ENCODE assay signal across 21 cellular contexts in genomic region chr5:66854429-66854828, GRCh38.
"Had no signal": no experiment of that assay in that cellular context is flagged by ENCODE, and none has a peak within 500 bp of the region (broad histone marks: within the 10 kb centered on the region; RNA-seq: fewer than 3 reads in every experiment).

No MANE protein-coding gene starts in this region.

- H3K36me3 ChIP-seq: esophagus muscularis mucosa, gastrocnemius medialis, heart right ventricle, spleen, tibial nerve had no signal

- H3K4me3 ChIP-seq: esophagus muscularis mucosa, gastrocnemius medialis, heart right ventricle, lung, psoas muscle, spleen, testis, tibial nerve had no signal

- H3K27ac ChIP-seq: epithelial cell of prostate, esophagus muscularis mucosa, gastrocnemius medialis, heart right ventricle, psoas muscle, testis, tibial nerve had no signal

- ATAC-seq: gastrocnemius medialis; left ventricle myocardium superior; psoas muscle; sciatic nerve; stimulated activated naive B cell treated with anti-CD40 and anti-IgM and Interleukin-4, amounts not matched to agents 10 μg/mL and 1 μg/mL and 100 μg/mL, for 72 hours; stimulated activated naive CD8-positive, alpha-beta T cell treated with anti-CD3 and anti-CD28 coated beads, Interleukin-15, amount 100 ng/mL, for 72 hours had no signal

- H3K4me1 ChIP-seq: esophagus muscularis mucosa, gastrocnemius medialis, psoas muscle, testis, tibial nerve had no signal

- H3K9me3 ChIP-seq: esophagus muscularis mucosa, gastrocnemius medialis, heart right ventricle, psoas muscle, spleen, testis, tibial nerve had no signal

- DNase-seq: effector memory CD4-positive, alpha-beta T cell; gastrocnemius medialis; heart right ventricle; hypothalamus; left ventricle myocardium superior; mesenchymal stem cell; midbrain; psoas muscle; retina; spleen; stimulated activated CD4-positive, alpha-beta T cell treated with anti-CD3 and anti-CD28 coated beads, Interleukin-15, amount 100 ng/mL, for 24 hours; stimulated activated CD4-positive, alpha-beta T cell treated with anti-CD3 and anti-CD28 coated beads, Interleukin-1b, Interleukin-23, amount 100 ng/mL, for 48 hours; stimulated activated CD4-positive, alpha-beta T cell treated with anti-CD3 and anti-CD28 coated beads, Interleukin-4, amount 100 ng/mL, for 24 hours; stimulated activated naive B cell treated with anti-CD40 and anti-IgM and Interleukin-4, amounts not matched to agents 10 μg/mL and 1 μg/mL and 100 μg/mL, for 72 hours; stimulated activated naive CD8-positive, alpha-beta T cell treated with anti-CD3 and anti-CD28 coated beads, Interleukin-15, amount 100 ng/mL, for 72 hours; testis had no signal

- H3K27me3 ChIP-seq: esophagus muscularis mucosa, gastrocnemius medialis, heart right ventricle, spleen, testis, tibial nerve had no signal
